ENCODE assay signal across 1 cellular context in the genomic region with DNA sequence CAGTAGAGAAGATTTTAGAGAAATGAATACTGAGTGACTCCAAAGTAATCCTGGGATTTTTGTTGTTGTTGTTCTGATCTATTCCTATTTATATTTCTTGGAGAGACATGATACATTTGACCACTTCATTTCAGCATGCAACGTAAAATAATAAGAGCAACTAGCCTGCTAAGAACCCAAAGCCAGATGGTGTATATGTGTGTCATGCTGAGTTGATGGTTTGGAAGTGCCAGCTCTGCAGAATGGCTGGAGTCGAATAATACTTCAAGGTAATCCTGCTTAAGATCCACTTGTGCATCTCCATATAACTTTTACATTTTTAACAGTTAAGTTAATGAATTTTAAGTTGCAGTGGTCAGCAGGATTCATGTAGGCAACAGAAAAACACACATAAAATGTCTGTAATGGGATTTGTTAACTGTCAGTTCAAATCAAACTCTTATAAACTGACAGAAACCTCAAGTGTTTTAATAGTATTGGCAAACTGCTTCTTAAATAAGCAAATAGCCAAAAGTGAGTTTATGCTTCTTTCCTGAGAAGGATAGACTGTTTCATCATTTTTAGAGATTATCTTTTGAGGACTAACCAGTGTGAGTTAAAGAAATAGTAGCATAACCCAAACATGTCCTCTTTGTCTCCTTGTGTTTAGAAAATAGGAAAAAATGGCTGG.
TF ChIP-seq lines count a peak whose summit lies in the region.

No MANE protein-coding gene starts in this region.

TF ChIP-seq in SK-N-SH, 30 proteins besides CTCF, POLR2A, EP300 and RAD21 (continued from another document):
- TF ChIP-seq, protein P1, sequence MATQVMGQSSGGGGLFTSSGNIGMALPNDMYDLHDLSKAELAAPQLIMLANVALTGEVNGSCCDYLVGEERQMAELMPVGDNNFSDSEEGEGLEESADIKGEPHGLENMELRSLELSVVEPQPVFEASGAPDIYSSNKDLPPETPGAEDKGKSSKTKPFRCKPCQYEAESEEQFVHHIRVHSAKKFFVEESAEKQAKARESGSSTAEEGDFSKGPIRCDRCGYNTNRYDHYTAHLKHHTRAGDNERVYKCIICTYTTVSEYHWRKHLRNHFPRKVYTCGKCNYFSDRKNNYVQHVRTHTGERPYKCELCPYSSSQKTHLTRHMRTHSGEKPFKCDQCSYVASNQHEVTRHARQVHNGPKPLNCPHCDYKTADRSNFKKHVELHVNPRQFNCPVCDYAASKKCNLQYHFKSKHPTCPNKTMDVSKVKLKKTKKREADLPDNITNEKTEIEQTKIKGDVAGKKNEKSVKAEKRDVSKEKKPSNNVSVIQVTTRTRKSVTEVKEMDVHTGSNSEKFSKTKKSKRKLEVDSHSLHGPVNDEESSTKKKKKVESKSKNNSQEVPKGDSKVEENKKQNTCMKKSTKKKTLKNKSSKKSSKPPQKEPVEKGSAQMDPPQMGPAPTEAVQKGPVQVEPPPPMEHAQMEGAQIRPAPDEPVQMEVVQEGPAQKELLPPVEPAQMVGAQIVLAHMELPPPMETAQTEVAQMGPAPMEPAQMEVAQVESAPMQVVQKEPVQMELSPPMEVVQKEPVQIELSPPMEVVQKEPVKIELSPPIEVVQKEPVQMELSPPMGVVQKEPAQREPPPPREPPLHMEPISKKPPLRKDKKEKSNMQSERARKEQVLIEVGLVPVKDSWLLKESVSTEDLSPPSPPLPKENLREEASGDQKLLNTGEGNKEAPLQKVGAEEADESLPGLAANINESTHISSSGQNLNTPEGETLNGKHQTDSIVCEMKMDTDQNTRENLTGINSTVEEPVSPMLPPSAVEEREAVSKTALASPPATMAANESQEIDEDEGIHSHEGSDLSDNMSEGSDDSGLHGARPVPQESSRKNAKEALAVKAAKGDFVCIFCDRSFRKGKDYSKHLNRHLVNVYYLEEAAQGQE (IDR thresholded peaks at IDR 0.05; ENCODE audit: low read depth, low read length): no peak
- TF ChIP-seq TCF12 (IDR thresholded peaks at IDR 0.05) (no peak), GATA2 (CRISPR knock-in tag; IDR thresholded peaks at IDR 0.05) (no peak), ELF1 (IDR thresholded peaks at IDR 0.05) (no peak), JUND (IDR thresholded peaks at IDR 0.05) (no peak), RXRA (IDR thresholded peaks at IDR 0.05; ENCODE audit: borderline replicate concordance, low read depth) (no peak), POLR2AphosphoS5 (IDR thresholded peaks at IDR 0.05; ENCODE audit: low read depth, low read length) (no peak), GABPA (IDR thresholded peaks at IDR 0.05; ENCODE audit: low read depth) (no peak), FOSL2 (IDR thresholded peaks at IDR 0.05; ENCODE audit: borderline replicate concordance, low read depth) (no peak), RFX5 (IDR thresholded peaks at IDR 0.05; ENCODE audit: low read length) (no peak), MEF2A (IDR thresholded peaks at IDR 0.05; ENCODE audit: borderline replicate concordance, low read depth) (no peak), MXI1 (IDR thresholded peaks at IDR 0.05; ENCODE audit: low read depth, low read length) (no peak), FOXM1 (IDR thresholded peaks at IDR 0.05; ENCODE audit: low read depth) (no peak), TAF1 (IDR thresholded peaks at IDR 0.05; ENCODE audit: borderline replicate concordance, low read depth, low read length) (no peak)
- TF ChIP-seq, protein P2, sequence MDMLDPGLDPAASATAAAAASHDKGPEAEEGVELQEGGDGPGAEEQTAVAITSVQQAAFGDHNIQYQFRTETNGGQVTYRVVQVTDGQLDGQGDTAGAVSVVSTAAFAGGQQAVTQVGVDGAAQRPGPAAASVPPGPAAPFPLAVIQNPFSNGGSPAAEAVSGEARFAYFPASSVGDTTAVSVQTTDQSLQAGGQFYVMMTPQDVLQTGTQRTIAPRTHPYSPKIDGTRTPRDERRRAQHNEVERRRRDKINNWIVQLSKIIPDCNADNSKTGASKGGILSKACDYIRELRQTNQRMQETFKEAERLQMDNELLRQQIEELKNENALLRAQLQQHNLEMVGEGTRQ (IDR thresholded peaks at IDR 0.05; ENCODE audit: borderline replicate concordance, low read depth, low read length): no peak
- TF ChIP-seq, protein P3, sequence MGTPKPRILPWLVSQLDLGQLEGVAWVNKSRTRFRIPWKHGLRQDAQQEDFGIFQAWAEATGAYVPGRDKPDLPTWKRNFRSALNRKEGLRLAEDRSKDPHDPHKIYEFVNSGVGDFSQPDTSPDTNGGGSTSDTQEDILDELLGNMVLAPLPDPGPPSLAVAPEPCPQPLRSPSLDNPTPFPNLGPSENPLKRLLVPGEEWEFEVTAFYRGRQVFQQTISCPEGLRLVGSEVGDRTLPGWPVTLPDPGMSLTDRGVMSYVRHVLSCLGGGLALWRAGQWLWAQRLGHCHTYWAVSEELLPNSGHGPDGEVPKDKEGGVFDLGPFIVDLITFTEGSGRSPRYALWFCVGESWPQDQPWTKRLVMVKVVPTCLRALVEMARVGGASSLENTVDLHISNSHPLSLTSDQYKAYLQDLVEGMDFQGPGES (IDR thresholded peaks at IDR 0.05; ENCODE audit: low read depth, low read length): no peak
- TF ChIP-seq, protein P4, sequence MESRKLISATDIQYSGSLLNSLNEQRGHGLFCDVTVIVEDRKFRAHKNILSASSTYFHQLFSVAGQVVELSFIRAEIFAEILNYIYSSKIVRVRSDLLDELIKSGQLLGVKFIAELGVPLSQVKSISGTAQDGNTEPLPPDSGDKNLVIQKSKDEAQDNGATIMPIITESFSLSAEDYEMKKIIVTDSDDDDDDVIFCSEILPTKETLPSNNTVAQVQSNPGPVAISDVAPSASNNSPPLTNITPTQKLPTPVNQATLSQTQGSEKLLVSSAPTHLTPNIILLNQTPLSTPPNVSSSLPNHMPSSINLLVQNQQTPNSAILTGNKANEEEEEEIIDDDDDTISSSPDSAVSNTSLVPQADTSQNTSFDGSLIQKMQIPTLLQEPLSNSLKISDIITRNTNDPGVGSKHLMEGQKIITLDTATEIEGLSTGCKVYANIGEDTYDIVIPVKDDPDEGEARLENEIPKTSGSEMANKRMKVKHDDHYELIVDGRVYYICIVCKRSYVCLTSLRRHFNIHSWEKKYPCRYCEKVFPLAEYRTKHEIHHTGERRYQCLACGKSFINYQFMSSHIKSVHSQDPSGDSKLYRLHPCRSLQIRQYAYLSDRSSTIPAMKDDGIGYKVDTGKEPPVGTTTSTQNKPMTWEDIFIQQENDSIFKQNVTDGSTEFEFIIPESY (IDR thresholded peaks at IDR 0.05; ENCODE audit: borderline replicate concordance, low read depth): no peak
